1 cellular context compared by ENCODE assay signal in the genomic region with DNA sequence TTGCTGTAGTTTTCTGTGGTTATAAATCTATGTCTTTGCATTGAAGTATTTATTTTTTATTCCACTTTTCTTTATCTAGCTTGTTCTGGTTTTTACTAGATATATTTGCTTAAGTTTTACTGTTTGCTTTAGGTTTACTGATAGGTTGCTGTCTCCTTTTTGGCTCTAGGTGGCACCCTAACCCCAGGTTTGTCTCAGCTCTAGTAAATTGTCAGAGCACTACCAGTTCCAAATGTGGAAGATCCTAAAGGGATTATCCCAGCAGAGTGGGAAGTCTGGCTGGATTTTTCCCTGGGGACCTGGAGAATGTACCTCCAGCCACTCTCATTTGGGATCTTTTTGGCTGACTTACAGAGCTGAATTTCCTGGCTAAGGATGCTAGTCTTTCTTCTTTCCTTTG.
TF ChIP-seq lines count a peak whose summit lies in the region.

No MANE protein-coding gene starts in this region.

TF ChIP-seq in Ishikawa, 13 proteins besides CTCF, POLR2A, EP300 and RAD21 (continued from another document):
- TF ChIP-seq, protein P1, sequence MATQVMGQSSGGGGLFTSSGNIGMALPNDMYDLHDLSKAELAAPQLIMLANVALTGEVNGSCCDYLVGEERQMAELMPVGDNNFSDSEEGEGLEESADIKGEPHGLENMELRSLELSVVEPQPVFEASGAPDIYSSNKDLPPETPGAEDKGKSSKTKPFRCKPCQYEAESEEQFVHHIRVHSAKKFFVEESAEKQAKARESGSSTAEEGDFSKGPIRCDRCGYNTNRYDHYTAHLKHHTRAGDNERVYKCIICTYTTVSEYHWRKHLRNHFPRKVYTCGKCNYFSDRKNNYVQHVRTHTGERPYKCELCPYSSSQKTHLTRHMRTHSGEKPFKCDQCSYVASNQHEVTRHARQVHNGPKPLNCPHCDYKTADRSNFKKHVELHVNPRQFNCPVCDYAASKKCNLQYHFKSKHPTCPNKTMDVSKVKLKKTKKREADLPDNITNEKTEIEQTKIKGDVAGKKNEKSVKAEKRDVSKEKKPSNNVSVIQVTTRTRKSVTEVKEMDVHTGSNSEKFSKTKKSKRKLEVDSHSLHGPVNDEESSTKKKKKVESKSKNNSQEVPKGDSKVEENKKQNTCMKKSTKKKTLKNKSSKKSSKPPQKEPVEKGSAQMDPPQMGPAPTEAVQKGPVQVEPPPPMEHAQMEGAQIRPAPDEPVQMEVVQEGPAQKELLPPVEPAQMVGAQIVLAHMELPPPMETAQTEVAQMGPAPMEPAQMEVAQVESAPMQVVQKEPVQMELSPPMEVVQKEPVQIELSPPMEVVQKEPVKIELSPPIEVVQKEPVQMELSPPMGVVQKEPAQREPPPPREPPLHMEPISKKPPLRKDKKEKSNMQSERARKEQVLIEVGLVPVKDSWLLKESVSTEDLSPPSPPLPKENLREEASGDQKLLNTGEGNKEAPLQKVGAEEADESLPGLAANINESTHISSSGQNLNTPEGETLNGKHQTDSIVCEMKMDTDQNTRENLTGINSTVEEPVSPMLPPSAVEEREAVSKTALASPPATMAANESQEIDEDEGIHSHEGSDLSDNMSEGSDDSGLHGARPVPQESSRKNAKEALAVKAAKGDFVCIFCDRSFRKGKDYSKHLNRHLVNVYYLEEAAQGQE (IDR thresholded peaks at IDR 0.05; ENCODE audit: low read depth), result no peak
- no peak for TF ChIP-seq CREB1 (IDR thresholded peaks at IDR 0.05; ENCODE audit: low read depth)
- TF ChIP-seq FOXM1 (IDR thresholded peaks at IDR 0.05; ENCODE audit: borderline replicate concordance, low read depth), result no peak
- TF ChIP-seq EGR1 (IDR thresholded peaks at IDR 0.05), result no peak
- TF ChIP-seq TCF12 (IDR thresholded peaks at IDR 0.05; ENCODE audit: low read depth), result no peak
- no peak for TF ChIP-seq CEBPB (IDR thresholded peaks at IDR 0.05)
- TF ChIP-seq, protein P2, sequence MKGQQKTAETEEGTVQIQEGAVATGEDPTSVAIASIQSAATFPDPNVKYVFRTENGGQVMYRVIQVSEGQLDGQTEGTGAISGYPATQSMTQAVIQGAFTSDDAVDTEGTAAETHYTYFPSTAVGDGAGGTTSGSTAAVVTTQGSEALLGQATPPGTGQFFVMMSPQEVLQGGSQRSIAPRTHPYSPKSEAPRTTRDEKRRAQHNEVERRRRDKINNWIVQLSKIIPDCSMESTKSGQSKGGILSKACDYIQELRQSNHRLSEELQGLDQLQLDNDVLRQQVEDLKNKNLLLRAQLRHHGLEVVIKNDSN (IDR thresholded peaks at IDR 0.05), result no peak
- no peak for TF ChIP-seq YY1 (IDR thresholded peaks at IDR 0.05; ENCODE audit: low read depth)
- TF ChIP-seq NFIC (IDR thresholded peaks at IDR 0.05), result no peak
TF ChIP-seq in Ishikawa: peak in this region for 0.
